In genomic region chr17:7440823-7441174, GRCh38 we compare ENCODE assay signal across 9 cellular contexts. TPM values are rescaled to one million over a fixed set of nuclear protein-coding genes. Genes with fewer than 3 reads are reported as not detected.
DNase-seq lines count a peak whose midpoint lies in the region; ATAC-seq, FAIRE-seq and TF ChIP-seq lines count a peak whose summit lies in the region.
"Had no signal": no experiment of that assay in that cellular context is flagged by ENCODE, and none has a peak within 500 bp of the region (broad histone marks: within the 10 kb centered on the region; RNA-seq: fewer than 3 reads in every experiment).

No MANE protein-coding gene starts in this region.

- H3K27ac Mint-ChIP-seq in astrocyte (ENCODE audit: unreplicated experiment), result peak overlapping the region; percentile 85

- peaks cover 17% of the 10 kb centered on the region for H3K36me3 Mint-ChIP-seq in astrocyte (ENCODE audit: low read depth, unreplicated experiment)

- in situ Hi-C loops in HAP-1 (cut with MboI; ENCODE audit: low sequenced_read_pairs), result no loop called here

- peak overlapping the region in 4 of 11 experiments; percentile 31 to 66 (median 50); a peak in 4 of 22 replicates for H3K9ac ChIP-seq in BLaER1 treated with 17β-estradiol and CSF1 and Interleukin-3, amounts not matched to agents 10 nM and 100 nM
- H3K9ac ChIP-seq in astrocyte (ENCODE audit: low read length) (peak overlapping the region; percentile 17), liver (ENCODE audit: low read depth in 1 of 2, low read length in 2 of 2) (no peak overlapping the region)

- H3K4me3 Mint-ChIP-seq in astrocyte (ENCODE audit: unreplicated experiment), result peak overlapping the region; percentile 89

- H3K4me3 ChIP-seq in BLaER1 treated with 17β-estradiol and CSF1 and Interleukin-3, amounts not matched to agents 10 nM and 100 nM, result peak overlapping the region; percentile 47 to 72 (median 54); a peak in 12 of 20 replicates
- H3K4me3 ChIP-seq in astrocyte (ENCODE audit: insufficient read depth, low read depth, low read length) (peak overlapping the region; percentile 51), liver (ENCODE audit: low read depth in 1 of 3, low read length in 3 of 3) (peak overlapping the region in 2 of 3 donors; percentile 16 to 26), HAP-1 (no peak overlapping the region)

- H3K79me2 ChIP-seq in astrocyte (ENCODE audit: insufficient read depth, low read length), result no peaks in the 10 kb centered on the region

- peaks cover 2% of the 10 kb centered on the region for H3K27me3 Mint-ChIP-seq in astrocyte (ENCODE audit: low read depth, unreplicated experiment)

- peaks cover 18 to 71% (median 49%) of the 10 kb centered on the region in 11 experiments; a peak in 21 of 22 replicates for H4K20me1 ChIP-seq in BLaER1 treated with 17β-estradiol and CSF1 and Interleukin-3, amounts not matched to agents 10 nM and 100 nM
- peaks cover 13% of the 10 kb centered on the region for H4K20me1 ChIP-seq in astrocyte (ENCODE audit: insufficient read depth, low read length)

- H3K27ac ChIP-seq in BLaER1 treated with 17β-estradiol and CSF1 and Interleukin-3, amounts not matched to agents 10 nM and 100 nM, result no peak overlapping the region
- H3K27ac ChIP-seq in astrocyte (ENCODE audit: low read depth, low read length), result no peak overlapping the region
- H3K27ac ChIP-seq in liver (ENCODE audit: low read depth in 1 of 2, low read length in 2 of 2), result no peak overlapping the region

- TF ChIP-seq CTCF in astrocyte (IDR thresholded peaks at IDR 0.05; ENCODE audit: insufficient read depth, low read depth, low read length) (no peak), liver (IDR thresholded peaks at IDR 0.05; ENCODE audit: low read depth, low read length, missing input control) (no peak)

- H3K4me1 ChIP-seq in BLaER1 treated with 17β-estradiol and CSF1 and Interleukin-3, amounts not matched to agents 10 nM and 100 nM, result peaks cover 56 to 67% (median 64%) of the 10 kb centered on the region in 10 experiments
- H3K4me1 ChIP-seq in astrocyte (ENCODE audit: insufficient read depth, low read length) (peaks cover 37% of the 10 kb centered on the region), liver (ENCODE audit: control insufficient read depth in 4 of 4, insufficient read depth in 4 of 4, low read length in 3 of 4) (peaks cover 27 to 53% (median 41%) of the 10 kb centered on the region in 4 donors), HAP-1 (peaks cover 11% of the 10 kb centered on the region)

- no peak for ATAC-seq in GM19328 (IDR thresholded peaks at IDR 0.05; ENCODE audit: unreplicated experiment)
- ATAC-seq in GM21723 (IDR thresholded peaks at IDR 0.05; ENCODE audit: unreplicated experiment), result no peak

- H3K4me1 Mint-ChIP-seq in astrocyte (ENCODE audit: low read depth, unreplicated experiment), result peaks cover 21% of the 10 kb centered on the region

- peak in 1 of 2 donors; percentile 9 for TF ChIP-seq RAD21 in liver (IDR thresholded peaks at IDR 0.05)

- no peaks in the 10 kb centered on the region for H3K36me3 ChIP-seq in BLaER1 treated with 17β-estradiol and CSF1 and Interleukin-3, amounts not matched to agents 10 nM and 100 nM
- no peaks in the 10 kb centered on the region for H3K36me3 ChIP-seq in astrocyte (ENCODE audit: insufficient read depth, low read length)
- H3K36me3 ChIP-seq in liver (ENCODE audit: control insufficient read depth in 4 of 4, insufficient read depth in 3 of 4, low read depth in 1 of 4, low read length in 3 of 4), result no peaks in the 10 kb centered on the region
- H3K36me3 ChIP-seq in HAP-1 (replicated peaks), result no peaks in the 10 kb centered on the region

- peak overlapping the region; percentile 81 to 99 (median 89) for H3K4me2 ChIP-seq in BLaER1 treated with 17β-estradiol and CSF1 and Interleukin-3, amounts not matched to agents 10 nM and 100 nM
- H3K4me2 ChIP-seq in astrocyte (ENCODE audit: low read length), result peak overlapping the region; percentile 82

- H2AFZ ChIP-seq in astrocyte (ENCODE audit: low read depth, low read length), result peak overlapping the region; percentile 72

- H3K27me3 ChIP-seq in BLaER1 treated with 17β-estradiol and CSF1 and Interleukin-3, amounts not matched to agents 10 nM and 100 nM, result peaks cover 85 to 92% (median 88%) of the 10 kb centered on the region in 11 experiments
- H3K27me3 ChIP-seq in astrocyte (ENCODE audit: insufficient read depth, low read length) (peaks cover 32% of the 10 kb centered on the region), liver (ENCODE audit: control insufficient read depth in 4 of 4, insufficient read depth in 4 of 4, low read length in 3 of 4) (peaks cover 0 to 3% (median 0%) of the 10 kb centered on the region in 4 donors), HAP-1 (ENCODE audit: low read depth) (no peaks in the 10 kb centered on the region; the same call in 1 of the 2 replicates)

- 6% methylated on average over 12 of the region's 12 CpGs for WGBS in liver

- H3K9me3 Mint-ChIP-seq in astrocyte (ENCODE audit: unreplicated experiment), result no peaks in the 10 kb centered on the region

- no peak for FAIRE-seq in HTR-8/SVneo (lab: Jason Lieb, UNC)
- FAIRE-seq in astrocyte (lab: Jason Lieb, UNC), result no peak

- no peaks in the 10 kb centered on the region for H3K9me3 ChIP-seq in BLaER1 treated with 17β-estradiol and CSF1 and Interleukin-3, amounts not matched to agents 10 nM and 100 nM (replicated peaks in 1 of 11)
- no peaks in the 10 kb centered on the region for H3K9me3 ChIP-seq in astrocyte (ENCODE audit: insufficient read depth, low read depth, low read length)
- no peaks in the 10 kb centered on the region for H3K9me3 ChIP-seq in liver (ENCODE audit: control insufficient read depth in 4 of 4, low read length in 3 of 4)
- no peaks in the 10 kb centered on the region for H3K9me3 ChIP-seq in HAP-1

- DNase-seq in HTR-8/SVneo (ENCODE audit: insufficient read length, low spot score) (peak; percentile 41), astrocyte (ENCODE audit: low read depth) (peak; percentile 45), HAP-1 (ENCODE audit: low spot score in 2 of 2) (no peak)
- no peak for DNase-seq in stimulated activated naive CD4-positive, alpha-beta T cell treated with Interleukin-2 at 50 U/mL for 16 hours (lab: John Stamatoyannopoulos, UW)

TF ChIP-seq in liver, 16 proteins besides CTCF, POLR2A, EP300 and RAD21:
- no peak for TF ChIP-seq MAX (IDR thresholded peaks at IDR 0.05)
- TF ChIP-seq ZBTB33 (IDR thresholded peaks at IDR 0.05), result no peak
- no peak for TF ChIP-seq GABPA (IDR thresholded peaks at IDR 0.05 in 1 of 2, conservative IDR thresholded peaks at IDR 0.05 in 1 of 2)
- TF ChIP-seq JUND (IDR thresholded peaks at IDR 0.05), result no peak
- no peak for TF ChIP-seq TAF1 (conservative IDR thresholded peaks at IDR 0.05)
- no peak for TF ChIP-seq RXRA (IDR thresholded peaks at IDR 0.05)
- no peak for TF ChIP-seq NR2F2 (IDR thresholded peaks at IDR 0.05)
- no peak for TF ChIP-seq HNF4A (conservative IDR thresholded peaks at IDR 0.05)

RNA-seq across cellular contexts. Expression of gene FGF11, which starts 1.5 kb away (rescaled TPM):
- total RNA-seq in astrocyte, result 22.4 and 30.7 TPM in 2 replicates
- total RNA-seq in liver, result under 1 TPM; 0.19 to 0.25 TPM
- polyA plus RNA-seq in liver, result under 1 TPM; 0.17 to 0.21 TPM

RNA-seq across cellular contexts. Expression of gene CHRNB1, which starts 4.1 kb away (rescaled TPM):
- total RNA-seq in astrocyte, result 9.7 and 11.7 TPM in 2 replicates
- 1 to 10 TPM; 4.2 to 7.4 TPM for total RNA-seq in liver
- polyA plus RNA-seq in liver, result 10 to 100 TPM in 1 of 2 donors, 1 to 10 TPM in 1; 7.0 to 11.5 TPM

RNA-seq across cellular contexts. Expression of gene TMEM102, which starts 5.6 kb away (rescaled TPM):
- total RNA-seq in astrocyte (10.7 and 11.8 TPM in 2 replicates), liver (1 to 10 TPM; 1.6 to 2.9 TPM)
- polyA plus RNA-seq in liver, result 1 to 10 TPM; 1.6 to 3.3 TPM

RNA-seq across cellular contexts. Expression of gene SPEM3, which starts 12.1 kb away (rescaled TPM):
- 0.07 TPM in 1 of 2 replicates, not detected in the other for total RNA-seq in astrocyte
- not detected for total RNA-seq in liver
- not detected for polyA plus RNA-seq in liver
- polyA plus RNA-seq: thymus had no signal

RNA-seq across cellular contexts. Expression of gene SPEM2, which starts 15.4 kb away (rescaled TPM):
- 0.14 and 0.17 TPM in 2 replicates for total RNA-seq in astrocyte
- not detected for total RNA-seq in liver
- not detected for polyA plus RNA-seq in liver

Comparison
In these comparisons a context has a peak if more than half of its experiments do, and no peak if none do; other contexts are left out.
1. DNase-seq: peak in HTR-8/SVneo (single experiment) and astrocyte (single experiment); none in stimulated activated naive CD4-positive, alpha-beta T cell treated with Interleukin-2 at 50 U/mL for 16 hours (single experiment) and HAP-1 (0 of 2).
2. RNA of gene FGF11, which starts 1.5 kb away (total RNA-seq): 22.4 to 30.7 TPM in astrocyte; 0.19 to 0.25 TPM in liver; every median in the first group is over 10 times any median in the second.